ENCODE assay signal across 1 cellular context in the genomic region with DNA sequence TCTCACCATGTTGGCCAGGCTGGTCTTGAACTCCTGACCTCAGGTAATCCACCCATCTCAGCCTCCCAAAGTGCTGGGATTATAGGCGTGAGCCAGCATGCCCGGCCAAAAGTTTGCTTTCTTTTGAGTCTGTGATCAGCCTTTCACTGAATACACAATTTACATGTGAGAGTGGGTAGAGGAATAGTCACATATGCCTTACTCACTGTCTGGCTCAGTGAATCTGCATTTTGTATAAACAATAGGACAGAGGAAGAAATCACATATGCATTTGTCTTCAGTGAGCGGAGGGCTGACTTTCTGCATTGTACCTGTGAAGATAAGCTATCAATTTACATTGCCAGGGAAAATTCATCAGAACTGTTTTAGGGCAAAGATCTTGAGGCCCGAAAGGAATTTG.
TF ChIP-seq lines count a peak whose summit lies in the region.

No MANE protein-coding gene starts in this region.

TF ChIP-seq in K562, 482 proteins besides CTCF, POLR2A, EP300 and RAD21:
- no peak for TF ChIP-seq SMAD3 (CRISPR knock-in tag; conservative IDR thresholded peaks at IDR 0.05)
- TF ChIP-seq ELF4 (CRISPR knock-in tag; IDR thresholded peaks at IDR 0.05), result no peak
